38 cellular contexts compared by ENCODE assay signal in the genomic region with DNA sequence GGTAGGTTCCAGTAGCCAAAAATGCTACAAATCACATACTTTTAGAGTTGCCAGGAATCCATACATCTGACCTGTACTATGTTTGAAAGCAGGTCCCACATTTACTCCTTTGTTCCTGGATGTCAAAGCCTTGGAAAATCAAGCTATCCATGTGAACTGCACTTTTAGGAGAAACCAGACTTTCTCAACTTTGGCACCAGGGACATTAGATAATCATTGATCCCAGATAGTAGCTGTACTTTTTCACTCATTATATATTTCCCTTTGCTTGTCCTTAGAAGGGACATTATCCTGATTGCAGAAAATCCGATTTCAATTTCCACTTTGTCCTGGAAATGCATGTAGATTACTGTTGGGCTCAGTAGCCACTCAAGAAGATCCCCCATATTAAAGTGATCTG. TPM values are rescaled to one million over a fixed set of nuclear protein-coding genes. Genes with fewer than 3 reads are reported as not detected.
"Had no signal": no experiment of that assay in that cellular context is flagged by ENCODE, and none has a peak within 500 bp of the region (broad histone marks: within the 10 kb centered on the region; RNA-seq: fewer than 3 reads in every experiment).

No MANE protein-coding gene starts in this region.

- H3K27ac Mint-ChIP-seq: activated B cell treated with CpG ODN at 0.5 μM for 24 hours; activated CD4-positive, alpha-beta memory T cell treated with anti-CD3 and anti-CD28 coated beads for 36 hours; activated CD4-positive, alpha-beta T cell treated with anti-CD3 and anti-CD28 coated beads, Interleukin-2, amount 10 ng/mL, durations not matched to agents 24 days and 14 days; activated CD8-positive, alpha-beta T cell treated with anti-CD3 and anti-CD28 coated beads for 36 hours; activated naive CD4-positive, alpha-beta T cell treated with anti-CD3 and anti-CD28 coated beads for 36 hours; activated naive CD4-positive, alpha-beta T cell treated with anti-CD3 and anti-CD28 coated beads, Interleukin-2, amount 50 U/mL, for 72 hours; activated naive CD8-positive, alpha-beta T cell treated with anti-CD3 and anti-CD28 coated beads for 36 hours; activated T-cell treated with anti-CD3 and anti-CD28 coated beads, Interleukin-2, amount 50 U/mL, for 72 hours; activated T-helper 1 cell treated with anti-CD3 and anti-CD28 coated beads, Interleukin-12 subunit alpha, Interleukin-12 subunit beta, Interleukin-2, Interleukin-4 antibody, amounts not matched to agents 30 ng/mL and 10 ng/mL and 1 ng/mL, durations not matched to agents 14 hours and 24 hours and 36 hours; activated T-helper 17 cell treated with anti-CD3 and anti-CD28 coated beads, Interleukin-2, amount 50 U/mL, for 72 hours; T-helper 1 cell treated with Interleukin-12 subunit alpha and Interleukin-12 subunit beta and Interleukin-4 antibody, amounts not matched to agents 30 μg/mL and 1 μg/mL, for 36 hours; T-helper 2 cell treated with Interferon-gamma antibody and Interleukin-4, amounts not matched to agents 5 μg/mL and 100 μg/mL, for 36 hours had no signal

- H3K9me3 ChIP-seq: adrenal gland, ascending aorta, breast epithelium had no signal

- H3K9me3 Mint-ChIP-seq: activated B cell treated with CpG ODN at 0.5 μM for 24 hours; activated CD4-positive, alpha-beta memory T cell treated with anti-CD3 and anti-CD28 coated beads for 36 hours; activated CD4-positive, alpha-beta T cell treated with anti-CD3 and anti-CD28 coated beads, Interleukin-2, amount 10 ng/mL, durations not matched to agents 24 days and 14 days; activated CD8-positive, alpha-beta T cell treated with anti-CD3 and anti-CD28 coated beads for 36 hours; activated naive CD4-positive, alpha-beta T cell treated with anti-CD3 and anti-CD28 coated beads for 36 hours; activated naive CD4-positive, alpha-beta T cell treated with anti-CD3 and anti-CD28 coated beads, Interleukin-2, amount 50 U/mL, for 72 hours; activated naive CD8-positive, alpha-beta T cell treated with anti-CD3 and anti-CD28 coated beads for 36 hours; activated T-cell treated with anti-CD3 and anti-CD28 coated beads, Interleukin-2, amount 50 U/mL, for 4 hours; activated T-cell treated with anti-CD3 and anti-CD28 coated beads, Interleukin-2, amount 50 U/mL, for 72 hours; activated T-helper 1 cell treated with anti-CD3 and anti-CD28 coated beads, Interleukin-12 subunit alpha, Interleukin-12 subunit beta, Interleukin-2, Interleukin-4 antibody, amounts not matched to agents 30 ng/mL and 10 ng/mL and 1 ng/mL, durations not matched to agents 14 hours and 24 hours and 36 hours; activated T-helper 17 cell treated with anti-CD3 and anti-CD28 coated beads, Interleukin-2, amount 50 U/mL, for 72 hours; central memory CD8-positive, alpha-beta T cell; T-helper 1 cell treated with Interleukin-12 subunit alpha and Interleukin-12 subunit beta and Interleukin-4 antibody, amounts not matched to agents 30 μg/mL and 1 μg/mL, for 36 hours; T-helper 2 cell treated with Interferon-gamma antibody and Interleukin-4, amounts not matched to agents 5 μg/mL and 100 μg/mL, for 36 hours had no signal

- H3K36me3 Mint-ChIP-seq: activated CD4-positive, alpha-beta memory T cell treated with anti-CD3 and anti-CD28 coated beads for 36 hours; activated naive CD4-positive, alpha-beta T cell treated with anti-CD3 and anti-CD28 coated beads, Interleukin-2, amount 50 U/mL, for 72 hours; activated naive CD8-positive, alpha-beta T cell treated with anti-CD3 and anti-CD28 coated beads for 36 hours had no signal

- H3K27ac ChIP-seq: adrenal gland, ascending aorta, brain microvascular endothelial cell, breast epithelium, VCaP had no signal

- H3K4me1 Mint-ChIP-seq: activated B cell treated with CpG ODN at 0.5 μM for 24 hours; activated CD4-positive, alpha-beta T cell treated with anti-CD3 and anti-CD28 coated beads, Interleukin-2, amount 10 ng/mL, durations not matched to agents 24 days and 14 days; activated naive CD8-positive, alpha-beta T cell treated with anti-CD3 and anti-CD28 coated beads for 36 hours; activated T-helper 17 cell treated with anti-CD3 and anti-CD28 coated beads, Interleukin-2, amount 50 U/mL, for 72 hours; central memory CD8-positive, alpha-beta T cell had no signal

- H3K4me1 ChIP-seq: ascending aorta, breast epithelium had no signal

- FAIRE-seq: TTC549 had no signal

- DNase-seq: activated B cell treated with CpG ODN at 0.5 μM for 24 hours; activated CD4-positive, alpha-beta memory T cell treated with anti-CD3 and anti-CD28 coated beads for 36 hours; activated CD4-positive, alpha-beta T cell treated with anti-CD3 and anti-CD28 coated beads for 4 hours; activated CD4-positive, alpha-beta T cell treated with anti-CD3 and anti-CD28 coated beads, Interleukin-2, amount 10 ng/mL, durations not matched to agents 24 days and 14 days; activated CD4-positive, alpha-beta T cell treated with anti-CD3 and anti-CD28 coated beads, Interleukin-2, amount 50 U/mL, for 1 hour; activated CD4-positive, alpha-beta T cell treated with anti-CD3 and anti-CD28 coated beads, Interleukin-2, amount 50 U/mL, for 4 hours; activated CD4-positive, CD25-positive, alpha-beta regulatory T cell treated with anti-CD3 and anti-CD28 coated beads, Interleukin-2, amount 50 U/mL, for 72 hours; activated CD8-positive, alpha-beta memory T cell treated with anti-CD3 and anti-CD28 coated beads, Interleukin-2, amount 50 U/mL, for 4 hours; activated CD8-positive, alpha-beta T cell treated with anti-CD3 and anti-CD28 coated beads for 36 hours; activated effector memory CD4-positive, alpha-beta T cell treated with anti-CD3 and anti-CD28 coated beads, Interleukin-2, amount 50 U/mL, for 16 hours; activated gamma-delta T cell treated with Interleukin-2 at 50 U/mL for 16 hours; activated naive CD4-positive, alpha-beta T cell; activated naive CD4-positive, alpha-beta T cell treated with anti-CD3 and anti-CD28 coated beads for 36 hours; activated naive CD4-positive, alpha-beta T cell treated with anti-CD3 and anti-CD28 coated beads, Interleukin-2, amount 50 U/mL, for 16 hours; activated naive CD8-positive, alpha-beta T cell treated with anti-CD3 and anti-CD28 coated beads for 36 hours; activated T-cell treated with anti-CD3 and anti-CD28 coated beads for 4 hours; activated T-cell treated with anti-CD3 and anti-CD28 coated beads, Interleukin-2, amount 50 U/mL, for 1 hour; activated T-cell treated with anti-CD3 and anti-CD28 coated beads, Interleukin-2, amount 50 U/mL, for 4 hours; activated T-cell treated with anti-CD3 and anti-CD28 coated beads, Interleukin-2, amount 50 U/mL, for 72 hours; adrenal gland; amygdala; anterior cingulate cortex; brain microvascular endothelial cell; caudate nucleus; SW 1271; T-helper 1 cell; T-helper 2 cell; T-helper 9 cell had no signal

- ATAC-seq: activated CD8-positive, alpha-beta T cell treated with anti-CD3 and anti-CD28 coated beads for 36 hours; activated naive CD4-positive, alpha-beta T cell treated with anti-CD3 and anti-CD28 coated beads, Interleukin-2, amount 50 U/mL, for 72 hours; activated T-cell treated with anti-CD3 and anti-CD28 coated beads, Interleukin-2, amount 50 U/mL, for 4 hours; activated T-cell treated with anti-CD3 and anti-CD28 coated beads, Interleukin-2, amount 50 U/mL, for 72 hours; activated T-helper 17 cell treated with anti-CD3 and anti-CD28 coated beads, Interleukin-2, amount 50 U/mL, for 72 hours had no signal

- H3K27me3 ChIP-seq: adrenal gland, ascending aorta, brain microvascular endothelial cell, breast epithelium had no signal

- H3K4me3 Mint-ChIP-seq: activated B cell treated with CpG ODN at 0.5 μM for 24 hours; activated CD4-positive, alpha-beta memory T cell treated with anti-CD3 and anti-CD28 coated beads for 36 hours; activated CD4-positive, alpha-beta T cell treated with anti-CD3 and anti-CD28 coated beads, Interleukin-2, amount 10 ng/mL, durations not matched to agents 24 days and 14 days; activated CD8-positive, alpha-beta T cell treated with anti-CD3 and anti-CD28 coated beads for 36 hours; activated naive CD4-positive, alpha-beta T cell treated with anti-CD3 and anti-CD28 coated beads for 36 hours; activated naive CD8-positive, alpha-beta T cell treated with anti-CD3 and anti-CD28 coated beads for 36 hours; activated T-cell treated with anti-CD3 and anti-CD28 coated beads, Interleukin-2, amount 50 U/mL, for 4 hours; activated T-cell treated with anti-CD3 and anti-CD28 coated beads, Interleukin-2, amount 50 U/mL, for 72 hours; activated T-helper 1 cell treated with anti-CD3 and anti-CD28 coated beads, Interleukin-12 subunit alpha, Interleukin-12 subunit beta, Interleukin-2, Interleukin-4 antibody, amounts not matched to agents 30 ng/mL and 10 ng/mL and 1 ng/mL, durations not matched to agents 14 hours and 24 hours and 36 hours; activated T-helper 17 cell treated with anti-CD3 and anti-CD28 coated beads, Interleukin-2, amount 50 U/mL, for 72 hours; central memory CD8-positive, alpha-beta T cell; T-helper 1 cell treated with Interleukin-12 subunit alpha and Interleukin-12 subunit beta and Interleukin-4 antibody, amounts not matched to agents 30 μg/mL and 1 μg/mL, for 36 hours; T-helper 2 cell treated with Interferon-gamma antibody and Interleukin-4, amounts not matched to agents 5 μg/mL and 100 μg/mL, for 36 hours had no signal

- H3K4me3 ChIP-seq: adrenal gland, ascending aorta, breast epithelium had no signal

- H3K36me3 ChIP-seq: adrenal gland, ascending aorta, brain microvascular endothelial cell, breast epithelium had no signal

RNA-seq across cellular contexts. Expression of a gene that starts 44.1 kb away (rescaled TPM):
- total RNA-seq: activated B cell treated with CpG ODN at 0.5 μM for 24 hours, adrenal gland, ascending aorta had no signal
